31 cellular contexts compared by ENCODE assay signal in the genomic region with DNA sequence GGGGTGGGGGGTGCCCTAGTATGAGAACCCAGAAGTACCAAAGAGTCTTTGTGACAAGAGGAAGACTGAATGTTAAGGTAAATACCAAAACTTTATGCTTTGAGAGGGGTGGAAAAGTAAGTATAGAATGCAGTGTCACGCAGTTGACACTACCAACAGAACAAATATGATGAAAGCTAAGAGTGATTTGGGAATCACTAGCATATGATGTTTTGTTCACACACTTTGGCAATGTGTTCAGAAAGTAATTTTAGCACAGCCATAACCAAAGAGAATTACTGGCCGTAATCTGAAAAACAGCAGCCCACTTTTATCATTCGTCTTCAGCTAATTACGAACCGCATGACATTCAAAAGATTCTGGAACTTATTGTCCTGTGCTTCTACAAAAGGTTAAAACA. TPM values are rescaled to one million over a fixed set of nuclear protein-coding genes. Genes with fewer than 3 reads are reported as not detected.
"Had no signal": no experiment of that assay in that cellular context is flagged by ENCODE, and none has a peak within 500 bp of the region (broad histone marks: within the 10 kb centered on the region; RNA-seq: fewer than 3 reads in every experiment).

No MANE protein-coding gene starts in this region.

- DNase-seq: activated CD4-positive, alpha-beta memory T cell treated with anti-CD3 and anti-CD28 coated beads for 36 hours; activated CD4-positive, alpha-beta T cell treated with anti-CD3 and anti-CD28 coated beads for 36 hours; activated CD4-positive, alpha-beta T cell treated with anti-CD3 and anti-CD28 coated beads, Interleukin-2, amount 10 ng/mL, durations not matched to agents 7 days and 5 days; activated CD8-positive, alpha-beta memory T cell treated with anti-CD3 and anti-CD28 coated beads, Interleukin-2, amount 10 ng/mL, durations not matched to agents 7 days and 5 days; activated CD8-positive, alpha-beta memory T cell treated with anti-CD3 and anti-CD28 coated beads, Interleukin-2, amount 50 U/mL, for 48 hours; activated effector memory CD4-positive, alpha-beta T cell treated with Interleukin-2 at 50 U/mL for 16 hours; activated naive CD4-positive, alpha-beta T cell treated with anti-CD3 and anti-CD28 coated beads, Interleukin-2, amount 10 ng/mL, durations not matched to agents 7 days and 5 days; activated naive CD8-positive, alpha-beta T cell treated with anti-CD3 and anti-CD28 coated beads, Interleukin-2, amount 50 U/mL, for 24 hours; activated T-cell treated with anti-CD3 and anti-CD28 coated beads, Interleukin-2, amount 50 U/mL, for 48 hours; anterior cingulate cortex; central memory CD4-positive, alpha-beta T cell; Kasumi-1; KG1; MG63; NCI-H1048; NCI-H1105 treated with DMSO at 0.1 percent for 48 hours; NCI-H1436; NCI-H1694; NCI-H1930; NCI-H2081 treated with DMSO at 0.1 percent for 48 hours; NCI-H226; NCI-H446 treated with DMSO at 0.1 percent for 48 hours; NCI-H524 treated with DMSO at 0.1 percent for 48 hours; NK-92 treated with Interleukin-12 subunit alpha and Interleukin-12 subunit beta, amount 100 ng/mL, for 24 hours; PC-9; SHP77; SJCRH30; SK-N-SH had no signal

- H3K9me3 ChIP-seq: MG63, SJCRH30, SK-N-SH had no signal

- H3K27me3 ChIP-seq: MG63, SJCRH30 had no signal

- H3K4me3 ChIP-seq: MG63, PC-9, SJCRH30 had no signal

- H3K27ac ChIP-seq: PC-9, RWPE1, SJCRH30 had no signal

- ATAC-seq: activated CD4-positive, alpha-beta T cell treated with anti-CD3 and anti-CD28 coated beads for 36 hours; activated CD4-positive, CD25-positive, alpha-beta regulatory T cell treated with anti-CD3 and anti-CD28 coated beads, Interleukin-2, amount 50 U/mL, for 24 hours; activated CD8-positive, alpha-beta memory T cell treated with anti-CD3 and anti-CD28 coated beads, Interleukin-2, amount 10 ng/mL, durations not matched to agents 7 days and 5 days; activated naive CD8-positive, alpha-beta T cell treated with anti-CD3 and anti-CD28 coated beads, Interleukin-2, amount 50 U/mL, for 24 hours; WTC11 had no signal

RNA-seq across cellular contexts. Expression of gene ENAH, which starts 59.5 kb away (rescaled TPM):
- total RNA-seq: activated CD4-positive, alpha-beta T cell treated with anti-CD3 and anti-CD28 coated beads, Interleukin-2, amount 10 ng/mL, durations not matched to agents 7 days and 5 days; activated CD8-positive, alpha-beta memory T cell treated with anti-CD3 and anti-CD28 coated beads, Interleukin-2, amount 10 ng/mL, durations not matched to agents 7 days and 5 days had no signal
